In the genomic region with DNA sequence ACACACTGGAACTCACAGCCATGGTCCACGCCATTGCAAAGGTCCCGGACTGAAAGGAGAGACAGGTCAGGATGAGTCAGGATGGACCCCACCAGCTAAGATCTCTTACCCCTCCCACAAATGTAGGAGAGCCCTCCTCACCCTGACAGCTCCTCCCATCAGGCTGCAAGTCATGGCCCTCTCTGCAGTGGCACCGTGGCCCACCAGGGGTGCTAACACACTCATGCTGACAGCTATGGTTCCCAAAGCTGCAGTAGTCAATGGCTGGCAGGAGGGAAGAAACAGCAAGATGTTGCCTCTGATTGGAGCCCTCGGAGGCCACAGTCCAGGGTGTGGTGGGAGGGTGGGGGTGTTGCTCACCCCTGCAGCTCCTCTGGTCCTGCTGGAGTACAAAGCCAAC, we compare ENCODE assay signal across 8 cellular contexts. TPM values are rescaled to one million over a fixed set of nuclear protein-coding genes. Genes with fewer than 3 reads are reported as not detected.
DNase-seq lines count a peak whose midpoint lies in the region; ATAC-seq and TF ChIP-seq lines count a peak whose summit lies in the region.

No MANE protein-coding gene starts in this region.

- H3K4me1 Mint-ChIP-seq in GM23338: peaks cover 13% of the 10 kb centered on the region; the same call in 2 of the 3 replicates
- peaks cover 14% of the 10 kb centered on the region for H3K4me1 Mint-ChIP-seq in type B pancreatic cell (ENCODE audit: unreplicated experiment)

- no peak for TF ChIP-seq POLR2A in erythroblast (IDR thresholded peaks at IDR 0.05; ENCODE audit: low read length)

- 0 out of 2 replicates have a peak, but pooled peaks cover 2% of the 10 kb centered on the region for H3K27me3 ChIP-seq in GM23338 (ENCODE audit: insufficient read depth)

- H3K4me1 ChIP-seq in GM23338 (ENCODE audit: insufficient read depth): no peaks in the 10 kb centered on the region

- POLR2A ChIA-PET in RWPE1 (lab: Yijun Ruan, JAX; ENCODE audit: low non-redundant PET): no interaction called here

- peaks cover 18% of the 10 kb centered on the region for H3K27me3 Mint-ChIP-seq in GM23338 (ENCODE audit: insufficient read depth, low read depth, poor library complexity)
- peaks cover 12% of the 10 kb centered on the region for H3K27me3 Mint-ChIP-seq in type B pancreatic cell

- H3K4me3 Mint-ChIP-seq in GM23338: no peak overlapping the region
- no peak overlapping the region for H3K4me3 Mint-ChIP-seq in type B pancreatic cell

- no peaks in the 10 kb centered on the region for H4K20me1 ChIP-seq in GM23338 (replicated peaks; ENCODE audit: insufficient read depth)

- H3K9me3 Mint-ChIP-seq in GM23338 (peaks cover 4% of the 10 kb centered on the region; the same call in 2 of the 3 replicates), type B pancreatic cell (no peaks in the 10 kb centered on the region)

- CTCF ChIA-PET in RWPE1 (lab: Yijun Ruan, JAX): interaction anchor here (0.6 to 4.0 kb wide), 11 partner anchors 9 to 471 kb away, joined by 3 to 47 read pairs (median 4); no protein-coding TSS in a partner anchor

- ATAC-seq in GM23338 (peak; percentile 97), GM21723 (IDR thresholded peaks at IDR 0.05; ENCODE audit: unreplicated experiment) (no peak), HG03196 (IDR thresholded peaks at IDR 0.05; ENCODE audit: unreplicated experiment) (no peak)

- H3K27ac ChIP-seq in GM23338 (ENCODE audit: low read depth) (no peak overlapping the region), RWPE1 (no peak overlapping the region)

- H3K4me3 ChIP-seq in GM23338: no peak overlapping the region

- TF ChIP-seq CTCF in GM23338 (conservative IDR thresholded peaks at IDR 0.05; ENCODE audit: low read depth in 2 of 2): peak; percentile 61 to 62
- TF ChIP-seq CTCF in RWPE1 (conservative IDR thresholded peaks at IDR 0.05; ENCODE audit: low read depth): no peak; the same call in 1 of the 2 replicates
- peak; percentile 69 for TF ChIP-seq CTCF in type B pancreatic cell (conservative IDR thresholded peaks at IDR 0.05)

- 0 out of 2 replicates have a peak overlapping the region, but pooled peaks have one; percentile 45 for H2AFZ ChIP-seq in GM23338

- H3K36me3 Mint-ChIP-seq in GM23338 (ENCODE audit: low read depth) (peaks cover 3% of the 10 kb centered on the region; the same call in 1 of the 3 replicates), type B pancreatic cell (no peaks in the 10 kb centered on the region)

- H3F3A ChIP-seq in GM23338 (replicated peaks; ENCODE audit: low read depth): no peaks in the 10 kb centered on the region

- no peaks in the 10 kb centered on the region for H3K9me2 ChIP-seq in GM23338 (ENCODE audit: insufficient read depth)

- H3K4me2 ChIP-seq in GM23338: no peak overlapping the region

- DNase-seq in D341Med (ENCODE audit: low spot score) (peak; percentile 77), GM23338 (ENCODE audit: low spot score) (peak; percentile 89), RWPE1 (ENCODE audit: low spot score) (peak; percentile 46), erythroblast (lab: John Stamatoyannopoulos, UW) (peak; percentile 57 to 59), type B pancreatic cell (ENCODE audit: extremely low spot score, unreplicated experiment) (no peak), putamen (ENCODE audit: low spot score) (no peak)

- no peaks in the 10 kb centered on the region for H3K79me2 ChIP-seq in GM23338 (replicated peaks; ENCODE audit: insufficient read depth)

- H3K27ac Mint-ChIP-seq in GM23338: no peak overlapping the region
- no peak overlapping the region for H3K27ac Mint-ChIP-seq in type B pancreatic cell

- no peaks in the 10 kb centered on the region for H3K36me3 ChIP-seq in GM23338 (ENCODE audit: insufficient read depth)

TF ChIP-seq in GM23338, 12 proteins besides CTCF, POLR2A, EP300 and RAD21 (continues in another document):
- TF ChIP-seq EZH2phosphoT487 (IDR thresholded peaks at IDR 0.05; ENCODE audit: unreplicated experiment) (no peak), NANOG (IDR thresholded peaks at IDR 0.05; ENCODE audit: borderline replicate concordance) (no peak), JUNB (IDR thresholded peaks at IDR 0.05; ENCODE audit: unreplicated experiment) (no peak), ZNF331 (CRISPR knock-in tag; IDR thresholded peaks at IDR 0.05; ENCODE audit: low read depth) (no peak), CREB1 (CRISPR knock-in tag; IDR thresholded peaks at IDR 0.05; ENCODE audit: low read depth) (no peak), ZNF462 (CRISPR knock-in tag; IDR thresholded peaks at IDR 0.05) (no peak), POLR2AphosphoS5 (IDR thresholded peaks at IDR 0.05; ENCODE audit: low read depth) (no peak), ZNF114 (CRISPR knock-in tag; IDR thresholded peaks at IDR 0.05) (no peak), EZH2 (IDR thresholded peaks at IDR 0.05; ENCODE audit: low read depth, unreplicated experiment) (no peak)

RNA-seq across cellular contexts. Expression of gene RBPJL, which starts 5.7 kb away (rescaled TPM):
- total RNA-seq in GM23338 (2014; rRNA removed; shearing (Covaris generic)): 0.66 and 1.4 TPM in 2 replicates
- 0.42 and 0.44 TPM in 2 replicates for polyA plus RNA-seq in GM23338 (2016; fragmentation: Nextera tagmentation; extraction: Ambion mirVana)
- total RNA-seq in type B pancreatic cell (ENCODE audit: low replicate concordance): not detected in 2 replicates

RNA-seq across cellular contexts. Expression of gene MATN4, which starts 7.1 kb away (rescaled TPM):
- 4.2 and 5.1 TPM in 2 replicates for total RNA-seq in GM23338 (2014; rRNA removed; shearing (Covaris generic))
- polyA plus RNA-seq in GM23338 (2016; fragmentation: Nextera tagmentation; extraction: Ambion mirVana): 3.3 and 4.0 TPM in 2 replicates
- total RNA-seq in type B pancreatic cell (ENCODE audit: low replicate concordance): 0.75 TPM in 1 of 2 replicates, not detected in the other

RNA-seq across cellular contexts. Expression of gene SLPI, which starts 46.6 kb away (rescaled TPM):
- not detected in 2 replicates for total RNA-seq in GM23338 (2014; rRNA removed; shearing (Covaris generic))
- not detected in 2 replicates for polyA plus RNA-seq in GM23338 (2016; fragmentation: Nextera tagmentation; extraction: Ambion mirVana)
- 35.7 and 73.6 TPM in 2 replicates for total RNA-seq in type B pancreatic cell (ENCODE audit: low replicate concordance)

RNA-seq across cellular contexts. Expression of gene SDC4, which starts 47.3 kb away (rescaled TPM):
- 35.4 and 39.9 TPM in 2 replicates for total RNA-seq in GM23338 (2014; rRNA removed; shearing (Covaris generic))
- 28.5 and 29.7 TPM in 2 replicates for polyA plus RNA-seq in GM23338 (2016; fragmentation: Nextera tagmentation; extraction: Ambion mirVana)
- 67.2 and 133 TPM in 2 replicates for total RNA-seq in type B pancreatic cell (ENCODE audit: low replicate concordance)

Comparison
In these comparisons a context has a peak if more than half of its experiments do, and no peak if none do; other contexts are left out.
1. DNase-seq: peak in D341Med (single experiment), GM23338 (single experiment), RWPE1 (single experiment) and erythroblast (2 of 2); none in type B pancreatic cell (single experiment) and putamen (single experiment).
2. RNA of gene SLPI, which starts 46.6 kb away (total RNA-seq): 35.7 to 73.6 TPM in type B pancreatic cell; not detected in GM23338; every median in the first group is over 10 times any median in the second.